Comparison of ENCODE assay signal across 19 cellular contexts in genomic region chr12:1310684-1311083, GRCh38.
"Had no signal": no experiment of that assay in that cellular context is flagged by ENCODE, and none has a peak within 500 bp of the region (broad histone marks: within the 10 kb centered on the region; RNA-seq: fewer than 3 reads in every experiment).

No MANE protein-coding gene starts in this region.

- H3K4me3 Mint-ChIP-seq: activated CD4-positive, alpha-beta T cell treated with anti-CD3 and anti-CD28 coated beads for 36 hours; activated naive CD4-positive, alpha-beta T cell treated with anti-CD3 and anti-CD28 coated beads for 36 hours; activated naive CD8-positive, alpha-beta T cell treated with anti-CD3 and anti-CD28 coated beads, Interleukin-2, amount 50 U/mL, for 24 hours; effector memory CD8-positive, alpha-beta T cell; neural crest cell; stimulated activated naive B cell treated with anti-CD40 and anti-IgM and Interleukin-4, amounts not matched to agents 10 μg/mL and 1 μg/mL and 100 μg/mL, for 72 hours had no signal

- H3K4me3 ChIP-seq: esophagus squamous epithelium, lower lobe of right lung, sigmoid colon, spleen, upper lobe of right lung had no signal

- FAIRE-seq: bronchial epithelial cell had no signal

- H3K36me3 ChIP-seq: lower lobe of right lung, upper lobe of right lung had no signal

- H3K27me3 Mint-ChIP-seq: activated CD4-positive, alpha-beta T cell treated with anti-CD3 and anti-CD28 coated beads for 36 hours; activated naive CD8-positive, alpha-beta T cell treated with anti-CD3 and anti-CD28 coated beads, Interleukin-2, amount 50 U/mL, for 24 hours; effector memory CD8-positive, alpha-beta T cell; stimulated activated naive B cell treated with anti-CD40 and anti-IgM and Interleukin-4, amounts not matched to agents 10 μg/mL and 1 μg/mL and 100 μg/mL, for 72 hours had no signal

- DNase-seq: activated CD4-positive, alpha-beta T cell treated with anti-CD3 and anti-CD28 coated beads for 36 hours; activated CD4-positive, alpha-beta T cell treated with anti-CD3 and anti-CD28 coated beads, Interleukin-2, amount 50 U/mL, for 48 hours; activated naive CD4-positive, alpha-beta T cell treated with anti-CD3 and anti-CD28 coated beads for 36 hours; activated naive CD8-positive, alpha-beta T cell treated with anti-CD3 and anti-CD28 coated beads, Interleukin-2, amount 50 U/mL, for 24 hours; activated T-cell treated with anti-CD3 and anti-CD28 coated beads for 4 hours; aorta; effector memory CD8-positive, alpha-beta T cell; esophagus squamous epithelium; left cardiac atrium; lower lobe of right lung; sigmoid colon; spleen; stimulated activated CD4-positive, alpha-beta T cell treated with anti-CD3 and anti-CD28 coated beads, Interleukin-4, amount 100 ng/mL, for 4 hours; stimulated activated naive B cell treated with anti-CD40 and anti-IgM and Interleukin-4, amounts not matched to agents 10 μg/mL and 1 μg/mL and 100 μg/mL, for 72 hours; SW 1271; upper lobe of right lung had no signal

- H3K9me3 ChIP-seq: esophagus squamous epithelium, sigmoid colon, upper lobe of right lung had no signal

- H3K4me1 Mint-ChIP-seq: activated CD4-positive, alpha-beta T cell treated with anti-CD3 and anti-CD28 coated beads for 36 hours; activated naive CD8-positive, alpha-beta T cell treated with anti-CD3 and anti-CD28 coated beads, Interleukin-2, amount 50 U/mL, for 24 hours had no signal

- H3K27me3 ChIP-seq: esophagus squamous epithelium, sigmoid colon, spleen, upper lobe of right lung had no signal

- ATAC-seq: activated CD4-positive, alpha-beta T cell treated with anti-CD3 and anti-CD28 coated beads for 36 hours; activated naive CD8-positive, alpha-beta T cell treated with anti-CD3 and anti-CD28 coated beads, Interleukin-2, amount 50 U/mL, for 24 hours; effector memory CD8-positive, alpha-beta T cell; lower lobe of right lung; stimulated activated naive B cell treated with anti-CD40 and anti-IgM and Interleukin-4, amounts not matched to agents 10 μg/mL and 1 μg/mL and 100 μg/mL, for 72 hours; upper lobe of right lung had no signal

- H3K27ac Mint-ChIP-seq: activated CD4-positive, alpha-beta T cell treated with anti-CD3 and anti-CD28 coated beads for 36 hours; activated naive CD4-positive, alpha-beta T cell treated with anti-CD3 and anti-CD28 coated beads for 36 hours; activated naive CD8-positive, alpha-beta T cell treated with anti-CD3 and anti-CD28 coated beads, Interleukin-2, amount 50 U/mL, for 24 hours; activated T-helper 2 cell treated with anti-CD3 and anti-CD28 coated beads, Interferon-gamma antibody, Interleukin-2, Interleukin-4, amounts not matched to agents 10 μg/mL and 5 μg/mL and 100 μg/mL, durations not matched to agents 14 hours and 24 hours and 36 hours; stimulated activated naive B cell treated with anti-CD40 and anti-IgM and Interleukin-4, amounts not matched to agents 10 μg/mL and 1 μg/mL and 100 μg/mL, for 72 hours had no signal

- H3K4me1 ChIP-seq: upper lobe of right lung had no signal

- H3K27ac ChIP-seq: esophagus squamous epithelium, lower lobe of right lung, sigmoid colon, upper lobe of right lung had no signal
